ENCODE assay signal across 1 cellular context in the genomic region with DNA sequence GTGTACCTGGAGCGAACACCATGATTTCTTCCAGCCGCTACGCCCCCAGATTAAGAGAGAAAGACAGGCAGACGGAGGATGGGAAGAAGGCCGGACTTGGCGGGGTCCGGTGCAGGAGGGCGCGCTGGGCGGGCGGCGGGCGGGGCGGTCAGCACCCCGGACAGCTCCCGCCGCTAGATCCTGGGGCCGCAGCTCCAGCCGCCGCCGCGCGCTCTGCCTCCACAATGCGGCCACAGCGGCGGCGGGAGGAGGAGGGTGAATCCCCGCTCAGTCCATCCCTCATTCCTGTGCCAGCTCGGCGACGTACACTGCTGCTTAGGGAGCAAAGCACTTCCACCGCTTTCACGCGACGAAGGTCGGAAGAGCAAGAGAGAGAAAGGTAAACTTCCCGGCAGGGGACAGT.
TF ChIP-seq lines count a peak whose summit lies in the region.

Gene AKAIN1 (minus strand): TSS at position 226 of the 403 bp plus-strand sequence. CDS start 204 bp downstream, at position 22.

TF ChIP-seq in HepG2, 621 proteins besides CTCF, POLR2A, EP300 and RAD21 (continued from another document and continues in another):
- TF ChIP-seq ZNF205 (CRISPR knock-in tag; IDR thresholded peaks at IDR 0.05) (no peak), XBP1 (CRISPR knock-in tag; IDR thresholded peaks at IDR 0.05) (peak; percentile 71; the same call in 1 of the 2 replicates), AGO1 (IDR thresholded peaks at IDR 0.05; ENCODE audit: low read depth, low read length, poor library complexity, severe bottlenecking) (no peak), ISL2 (CRISPR knock-in tag; IDR thresholded peaks at IDR 0.05) (peak; percentile 63), ZNF34 (CRISPR knock-in tag; IDR thresholded peaks at IDR 0.05; ENCODE audit: borderline replicate concordance) (no peak), ZNF121 (CRISPR knock-in tag; IDR thresholded peaks at IDR 0.05) (no peak), ZNF879 (CRISPR knock-in tag; IDR thresholded peaks at IDR 0.05) (no peak), ZSCAN31 (CRISPR knock-in tag; IDR thresholded peaks at IDR 0.05; ENCODE audit: low read depth) (peak; percentile 61; the same call in 1 of the 2 replicates), HMGA1 (CRISPR knock-in tag; conservative IDR thresholded peaks at IDR 0.05) (no peak), ZMYM3 (CRISPR knock-in tag; IDR thresholded peaks at IDR 0.05) (no peak), ZC3H4 (CRISPR knock-in tag; IDR thresholded peaks at IDR 0.05; ENCODE audit: borderline replicate concordance) (no peak), CAMTA2 (CRISPR knock-in tag; IDR thresholded peaks at IDR 0.05; ENCODE audit: borderline replicate concordance) (no peak), WIZ (CRISPR knock-in tag; IDR thresholded peaks at IDR 0.05) (peak; percentile 97), HNRNPL (IDR thresholded peaks at IDR 0.05; ENCODE audit: low read depth, low read length) (no peak), MXD1 (CRISPR knock-in tag; IDR thresholded peaks at IDR 0.05) (no peak; the same call in 1 of the 2 replicates), ZNF816 (CRISPR knock-in tag; IDR thresholded peaks at IDR 0.05; ENCODE audit: borderline replicate concordance) (no peak), GFI1 (CRISPR knock-in tag; IDR thresholded peaks at IDR 0.05; ENCODE audit: borderline replicate concordance) (no peak), ZBTB3 (CRISPR knock-in tag; IDR thresholded peaks at IDR 0.05; ENCODE audit: borderline replicate concordance, low read depth) (no peak), ZNF709 (CRISPR knock-in tag; IDR thresholded peaks at IDR 0.05) (no peak), ZNF180 (CRISPR knock-in tag; IDR thresholded peaks at IDR 0.05; ENCODE audit: borderline replicate concordance, low read depth) (no peak), NRL (CRISPR knock-in tag; IDR thresholded peaks at IDR 0.05; ENCODE audit: borderline replicate concordance) (no peak), ZNF607 (CRISPR knock-in tag; IDR thresholded peaks at IDR 0.05; ENCODE audit: borderline replicate concordance) (peak; percentile 72; the same call in 1 of the 2 replicates)
- TF ChIP-seq, protein P1, sequence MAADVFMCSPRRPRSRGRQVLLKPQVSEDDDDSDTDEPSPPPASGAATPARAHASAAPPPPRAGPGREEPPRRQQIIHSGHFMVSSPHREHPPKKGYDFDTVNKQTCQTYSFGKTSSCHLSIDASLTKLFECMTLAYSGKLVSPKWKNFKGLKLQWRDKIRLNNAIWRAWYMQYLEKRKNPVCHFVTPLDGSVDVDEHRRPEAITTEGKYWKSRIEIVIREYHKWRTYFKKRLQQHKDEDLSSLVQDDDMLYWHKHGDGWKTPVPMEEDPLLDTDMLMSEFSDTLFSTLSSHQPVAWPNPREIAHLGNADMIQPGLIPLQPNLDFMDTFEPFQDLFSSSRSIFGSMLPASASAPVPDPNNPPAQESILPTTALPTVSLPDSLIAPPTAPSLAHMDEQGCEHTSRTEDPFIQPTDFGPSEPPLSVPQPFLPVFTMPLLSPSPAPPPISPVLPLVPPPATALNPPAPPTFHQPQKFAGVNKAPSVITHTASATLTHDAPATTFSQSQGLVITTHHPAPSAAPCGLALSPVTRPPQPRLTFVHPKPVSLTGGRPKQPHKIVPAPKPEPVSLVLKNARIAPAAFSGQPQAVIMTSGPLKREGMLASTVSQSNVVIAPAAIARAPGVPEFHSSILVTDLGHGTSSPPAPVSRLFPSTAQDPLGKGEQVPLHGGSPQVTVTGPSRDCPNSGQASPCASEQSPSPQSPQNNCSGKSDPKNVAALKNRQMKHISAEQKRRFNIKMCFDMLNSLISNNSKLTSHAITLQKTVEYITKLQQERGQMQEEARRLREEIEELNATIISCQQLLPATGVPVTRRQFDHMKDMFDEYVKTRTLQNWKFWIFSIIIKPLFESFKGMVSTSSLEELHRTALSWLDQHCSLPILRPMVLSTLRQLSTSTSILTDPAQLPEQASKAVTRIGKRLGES (CRISPR knock-in tag; IDR thresholded peaks at IDR 0.05; ENCODE audit: borderline replicate concordance) = peak; percentile 84; the same call in 1 of the 2 replicates
- TF ChIP-seq, protein P2, sequence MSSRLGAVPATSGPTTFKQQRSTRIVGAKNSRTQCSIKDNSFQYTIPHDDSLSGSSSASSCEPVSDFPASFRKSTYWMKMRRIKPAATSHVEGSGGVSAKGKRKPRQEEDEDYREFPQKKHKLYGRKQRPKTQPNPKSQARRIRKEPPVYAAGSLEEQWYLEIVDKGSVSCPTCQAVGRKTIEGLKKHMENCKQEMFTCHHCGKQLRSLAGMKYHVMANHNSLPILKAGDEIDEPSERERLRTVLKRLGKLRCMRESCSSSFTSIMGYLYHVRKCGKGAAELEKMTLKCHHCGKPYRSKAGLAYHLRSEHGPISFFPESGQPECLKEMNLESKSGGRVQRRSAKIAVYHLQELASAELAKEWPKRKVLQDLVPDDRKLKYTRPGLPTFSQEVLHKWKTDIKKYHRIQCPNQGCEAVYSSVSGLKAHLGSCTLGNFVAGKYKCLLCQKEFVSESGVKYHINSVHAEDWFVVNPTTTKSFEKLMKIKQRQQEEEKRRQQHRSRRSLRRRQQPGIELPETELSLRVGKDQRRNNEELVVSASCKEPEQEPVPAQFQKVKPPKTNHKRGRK (CRISPR knock-in tag; IDR thresholded peaks at IDR 0.05) = no peak
- TF ChIP-seq, protein P3, sequence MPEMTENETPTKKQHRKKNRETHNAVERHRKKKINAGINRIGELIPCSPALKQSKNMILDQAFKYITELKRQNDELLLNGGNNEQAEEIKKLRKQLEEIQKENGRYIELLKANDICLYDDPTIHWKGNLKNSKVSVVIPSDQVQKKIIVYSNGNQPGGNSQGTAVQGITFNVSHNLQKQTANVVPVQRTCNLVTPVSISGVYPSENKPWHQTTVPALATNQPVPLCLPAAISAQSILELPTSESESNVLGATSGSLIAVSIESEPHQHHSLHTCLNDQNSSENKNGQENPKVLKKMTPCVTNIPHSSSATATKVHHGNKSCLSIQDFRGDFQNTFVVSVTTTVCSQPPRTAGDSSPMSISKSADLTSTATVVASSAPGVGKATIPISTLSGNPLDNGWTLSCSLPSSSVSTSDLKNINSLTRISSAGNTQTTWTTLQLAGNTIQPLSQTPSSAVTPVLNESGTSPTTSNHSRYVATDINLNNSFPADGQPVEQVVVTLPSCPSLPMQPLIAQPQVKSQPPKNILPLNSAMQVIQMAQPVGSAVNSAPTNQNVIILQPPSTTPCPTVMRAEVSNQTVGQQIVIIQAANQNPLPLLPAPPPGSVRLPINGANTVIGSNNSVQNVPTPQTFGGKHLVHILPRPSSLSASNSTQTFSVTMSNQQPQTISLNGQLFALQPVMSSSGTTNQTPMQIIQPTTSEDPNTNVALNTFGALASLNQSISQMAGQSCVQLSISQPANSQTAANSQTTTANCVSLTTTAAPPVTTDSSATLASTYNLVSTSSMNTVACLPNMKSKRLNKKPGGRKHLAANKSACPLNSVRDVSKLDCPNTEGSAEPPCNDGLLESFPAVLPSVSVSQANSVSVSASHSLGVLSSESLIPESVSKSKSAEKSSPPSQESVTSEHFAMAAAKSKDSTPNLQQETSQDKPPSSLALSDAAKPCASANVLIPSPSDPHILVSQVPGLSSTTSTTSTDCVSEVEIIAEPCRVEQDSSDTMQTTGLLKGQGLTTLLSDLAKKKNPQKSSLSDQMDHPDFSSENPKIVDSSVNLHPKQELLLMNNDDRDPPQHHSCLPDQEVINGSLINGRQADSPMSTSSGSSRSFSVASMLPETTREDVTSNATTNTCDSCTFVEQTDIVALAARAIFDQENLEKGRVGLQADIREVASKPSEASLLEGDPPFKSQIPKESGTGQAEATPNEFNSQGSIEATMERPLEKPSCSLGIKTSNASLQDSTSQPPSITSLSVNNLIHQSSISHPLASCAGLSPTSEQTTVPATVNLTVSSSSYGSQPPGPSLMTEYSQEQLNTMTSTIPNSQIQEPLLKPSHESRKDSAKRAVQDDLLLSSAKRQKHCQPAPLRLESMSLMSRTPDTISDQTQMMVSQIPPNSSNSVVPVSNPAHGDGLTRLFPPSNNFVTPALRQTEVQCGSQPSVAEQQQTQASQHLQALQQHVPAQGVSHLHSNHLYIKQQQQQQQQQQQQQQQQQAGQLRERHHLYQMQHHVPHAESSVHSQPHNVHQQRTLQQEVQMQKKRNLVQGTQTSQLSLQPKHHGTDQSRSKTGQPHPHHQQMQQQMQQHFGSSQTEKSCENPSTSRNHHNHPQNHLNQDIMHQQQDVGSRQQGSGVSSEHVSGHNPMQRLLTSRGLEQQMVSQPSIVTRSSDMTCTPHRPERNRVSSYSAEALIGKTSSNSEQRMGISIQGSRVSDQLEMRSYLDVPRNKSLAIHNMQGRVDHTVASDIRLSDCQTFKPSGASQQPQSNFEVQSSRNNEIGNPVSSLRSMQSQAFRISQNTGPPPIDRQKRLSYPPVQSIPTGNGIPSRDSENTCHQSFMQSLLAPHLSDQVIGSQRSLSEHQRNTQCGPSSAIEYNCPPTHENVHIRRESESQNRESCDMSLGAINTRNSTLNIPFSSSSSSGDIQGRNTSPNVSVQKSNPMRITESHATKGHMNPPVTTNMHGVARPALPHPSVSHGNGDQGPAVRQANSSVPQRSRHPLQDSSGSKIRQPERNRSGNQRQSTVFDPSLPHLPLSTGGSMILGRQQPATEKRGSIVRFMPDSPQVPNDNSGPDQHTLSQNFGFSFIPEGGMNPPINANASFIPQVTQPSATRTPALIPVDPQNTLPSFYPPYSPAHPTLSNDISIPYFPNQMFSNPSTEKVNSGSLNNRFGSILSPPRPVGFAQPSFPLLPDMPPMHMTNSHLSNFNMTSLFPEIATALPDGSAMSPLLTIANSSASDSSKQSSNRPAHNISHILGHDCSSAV (CRISPR knock-in tag; IDR thresholded peaks at IDR 0.05; ENCODE audit: borderline replicate concordance) = no peak
- TF ChIP-seq, protein P4, sequence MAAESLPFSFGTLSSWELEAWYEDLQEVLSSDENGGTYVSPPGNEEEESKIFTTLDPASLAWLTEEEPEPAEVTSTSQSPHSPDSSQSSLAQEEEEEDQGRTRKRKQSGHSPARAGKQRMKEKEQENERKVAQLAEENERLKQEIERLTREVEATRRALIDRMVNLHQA (CRISPR knock-in tag; IDR thresholded peaks at IDR 0.05) = no peak
- TF ChIP-seq, protein P5, sequence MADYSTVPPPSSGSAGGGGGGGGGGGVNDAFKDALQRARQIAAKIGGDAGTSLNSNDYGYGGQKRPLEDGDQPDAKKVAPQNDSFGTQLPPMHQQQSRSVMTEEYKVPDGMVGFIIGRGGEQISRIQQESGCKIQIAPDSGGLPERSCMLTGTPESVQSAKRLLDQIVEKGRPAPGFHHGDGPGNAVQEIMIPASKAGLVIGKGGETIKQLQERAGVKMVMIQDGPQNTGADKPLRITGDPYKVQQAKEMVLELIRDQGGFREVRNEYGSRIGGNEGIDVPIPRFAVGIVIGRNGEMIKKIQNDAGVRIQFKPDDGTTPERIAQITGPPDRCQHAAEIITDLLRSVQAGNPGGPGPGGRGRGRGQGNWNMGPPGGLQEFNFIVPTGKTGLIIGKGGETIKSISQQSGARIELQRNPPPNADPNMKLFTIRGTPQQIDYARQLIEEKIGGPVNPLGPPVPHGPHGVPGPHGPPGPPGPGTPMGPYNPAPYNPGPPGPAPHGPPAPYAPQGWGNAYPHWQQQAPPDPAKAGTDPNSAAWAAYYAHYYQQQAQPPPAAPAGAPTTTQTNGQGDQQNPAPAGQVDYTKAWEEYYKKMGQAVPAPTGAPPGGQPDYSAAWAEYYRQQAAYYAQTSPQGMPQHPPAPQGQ (CRISPR knock-in tag; IDR thresholded peaks at IDR 0.05; ENCODE audit: borderline replicate concordance) = no peak
- TF ChIP-seq, protein P6, sequence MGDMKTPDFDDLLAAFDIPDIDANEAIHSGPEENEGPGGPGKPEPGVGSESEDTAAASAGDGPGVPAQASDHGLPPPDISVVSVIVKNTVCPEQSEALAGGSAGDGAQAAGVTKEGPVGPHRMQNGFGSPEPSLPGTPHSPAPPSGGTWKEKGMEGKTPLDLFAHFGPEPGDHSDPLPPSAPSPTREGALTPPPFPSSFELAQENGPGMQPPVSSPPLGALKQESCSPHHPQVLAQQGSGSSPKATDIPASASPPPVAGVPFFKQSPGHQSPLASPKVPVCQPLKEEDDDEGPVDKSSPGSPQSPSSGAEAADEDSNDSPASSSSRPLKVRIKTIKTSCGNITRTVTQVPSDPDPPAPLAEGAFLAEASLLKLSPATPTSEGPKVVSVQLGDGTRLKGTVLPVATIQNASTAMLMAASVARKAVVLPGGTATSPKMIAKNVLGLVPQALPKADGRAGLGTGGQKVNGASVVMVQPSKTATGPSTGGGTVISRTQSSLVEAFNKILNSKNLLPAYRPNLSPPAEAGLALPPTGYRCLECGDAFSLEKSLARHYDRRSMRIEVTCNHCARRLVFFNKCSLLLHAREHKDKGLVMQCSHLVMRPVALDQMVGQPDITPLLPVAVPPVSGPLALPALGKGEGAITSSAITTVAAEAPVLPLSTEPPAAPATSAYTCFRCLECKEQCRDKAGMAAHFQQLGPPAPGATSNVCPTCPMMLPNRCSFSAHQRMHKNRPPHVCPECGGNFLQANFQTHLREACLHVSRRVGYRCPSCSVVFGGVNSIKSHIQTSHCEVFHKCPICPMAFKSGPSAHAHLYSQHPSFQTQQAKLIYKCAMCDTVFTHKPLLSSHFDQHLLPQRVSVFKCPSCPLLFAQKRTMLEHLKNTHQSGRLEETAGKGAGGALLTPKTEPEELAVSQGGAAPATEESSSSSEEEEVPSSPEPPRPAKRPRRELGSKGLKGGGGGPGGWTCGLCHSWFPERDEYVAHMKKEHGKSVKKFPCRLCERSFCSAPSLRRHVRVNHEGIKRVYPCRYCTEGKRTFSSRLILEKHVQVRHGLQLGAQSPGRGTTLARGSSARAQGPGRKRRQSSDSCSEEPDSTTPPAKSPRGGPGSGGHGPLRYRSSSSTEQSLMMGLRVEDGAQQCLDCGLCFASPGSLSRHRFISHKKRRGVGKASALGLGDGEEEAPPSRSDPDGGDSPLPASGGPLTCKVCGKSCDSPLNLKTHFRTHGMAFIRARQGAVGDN (CRISPR knock-in tag; IDR thresholded peaks at IDR 0.05) = peak; percentile 64
- TF ChIP-seq, protein P7, sequence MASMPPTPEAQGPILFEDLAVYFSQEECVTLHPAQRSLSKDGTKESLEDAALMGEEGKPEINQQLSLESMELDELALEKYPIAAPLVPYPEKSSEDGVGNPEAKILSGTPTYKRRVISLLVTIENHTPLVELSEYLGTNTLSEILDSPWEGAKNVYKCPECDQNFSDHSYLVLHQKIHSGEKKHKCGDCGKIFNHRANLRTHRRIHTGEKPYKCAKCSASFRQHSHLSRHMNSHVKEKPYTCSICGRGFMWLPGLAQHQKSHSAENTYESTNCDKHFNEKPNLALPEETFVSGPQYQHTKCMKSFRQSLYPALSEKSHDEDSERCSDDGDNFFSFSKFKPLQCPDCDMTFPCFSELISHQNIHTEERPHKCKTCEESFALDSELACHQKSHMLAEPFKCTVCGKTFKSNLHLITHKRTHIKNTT (CRISPR knock-in tag; IDR thresholded peaks at IDR 0.05) = no peak
- TF ChIP-seq, protein P8, sequence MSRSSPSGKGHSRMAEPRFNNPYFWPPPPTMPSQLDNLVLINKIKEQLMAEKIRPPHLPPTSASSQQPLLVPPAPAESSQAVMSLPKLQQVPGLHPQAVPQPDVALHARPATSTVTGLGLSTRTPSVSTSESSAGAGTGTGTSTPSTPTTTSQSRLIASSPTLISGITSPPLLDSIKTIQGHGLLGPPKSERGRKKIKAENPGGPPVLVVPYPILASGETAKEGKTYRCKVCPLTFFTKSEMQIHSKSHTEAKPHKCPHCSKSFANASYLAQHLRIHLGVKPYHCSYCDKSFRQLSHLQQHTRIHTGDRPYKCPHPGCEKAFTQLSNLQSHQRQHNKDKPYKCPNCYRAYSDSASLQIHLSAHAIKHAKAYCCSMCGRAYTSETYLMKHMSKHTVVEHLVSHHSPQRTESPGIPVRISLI (CRISPR knock-in tag; IDR thresholded peaks at IDR 0.05; ENCODE audit: borderline replicate concordance) = no peak
